8 cellular contexts compared by ENCODE assay signal in genomic region chr7:123748171-123748733, GRCh38. TPM values are rescaled to one million over a fixed set of nuclear protein-coding genes. Genes with fewer than 3 reads are reported as not detected.
DNase-seq lines count a peak whose midpoint lies in the region; ATAC-seq and TF ChIP-seq lines count a peak whose summit lies in the region.

No MANE protein-coding gene starts in this region.

- CTCF ChIA-PET in OCI-LY7 (lab: Charles Lee; ENCODE audit: unreplicated experiment): no interaction called here

- H3K27ac ChIP-seq in OCI-LY7 (ENCODE audit: low read depth, low read length, poor library complexity, severe bottlenecking) (peak overlapping the region; percentile 82), angular gyrus (ENCODE audit: low read depth, low read length) (peak overlapping the region; percentile 96), right atrium auricular region (peak overlapping the region; percentile 99)

- H3K4me3 ChIP-seq in OCI-LY7 (ENCODE audit: low read depth, low read length, poor library complexity, severe bottlenecking) (peak overlapping the region; percentile 98), right atrium auricular region (peak overlapping the region; percentile 92 to 95)

- H3K36me3 Mint-ChIP-seq in progenitor cell of endocrine pancreas (ENCODE audit: insufficient read depth): no peaks in the 10 kb centered on the region

- intact Hi-C loops in OCI-LY7 (cut with micrococcal nuclease; ENCODE audit: unreplicated experiment): loop anchor here (2.0 to 10.0 kb wide), 3 partner anchors 191 to 1177 kb away; partner anchors contain the start of genes IQUB, NDUFA5 and POT1

- no peaks in the 10 kb centered on the region for H3K9me2 ChIP-seq in OCI-LY7 (ENCODE audit: insufficient read depth, low read length)

- H3K4me1 Mint-ChIP-seq in progenitor cell of endocrine pancreas (ENCODE audit: low read depth): peaks cover 52% of the 10 kb centered on the region

- peak overlapping the region; percentile 92 for H3K4me2 ChIP-seq in OCI-LY7 (ENCODE audit: low read length)

- peaks cover 8% of the 10 kb centered on the region; the same call in 1 of the 2 replicates for H3K36me3 ChIP-seq in OCI-LY7 (ENCODE audit: insufficient read depth, low read length)
- no peaks in the 10 kb centered on the region for H3K36me3 ChIP-seq in right atrium auricular region

- BruUV-seq in OCI-LY7 (replicated peaks; lab: Mats Ljungman, UMichigan): no TSS peak

- H3K4me3 Mint-ChIP-seq in progenitor cell of endocrine pancreas (ENCODE audit: low read depth): peak overlapping the region; percentile 99

- POLR2A ChIA-PET in OCI-LY7 (lab: Charles Lee): interaction anchor here (0.6 to 1.8 kb wide), 14 partner anchors 9 to 55 kb away, joined by 3 to 11 read pairs (median 4); no protein-coding TSS in a partner anchor

- no peaks in the 10 kb centered on the region for H3K9me3 Mint-ChIP-seq in progenitor cell of endocrine pancreas (ENCODE audit: low read depth)

- DNase-seq in A172 (ENCODE audit: low spot score) (peak; percentile 19), OCI-LY7 (ENCODE audit: low spot score) (peak; percentile 62), right atrium auricular region (ENCODE audit: low spot score) (peak; percentile 63), progenitor cell of endocrine pancreas (ENCODE audit: low spot score, unreplicated experiment) (peak; percentile 34), mesenteric fat pad (ENCODE audit: low spot score) (no peak)

- no peaks in the 10 kb centered on the region for H3K9me3 ChIP-seq in OCI-LY7 (ENCODE audit: low read length)
- no peaks in the 10 kb centered on the region for H3K9me3 ChIP-seq in right atrium auricular region

- peaks cover 71% of the 10 kb centered on the region for H3K79me2 ChIP-seq in OCI-LY7 (ENCODE audit: insufficient read depth, low read depth, low read length)

- peaks cover 39% of the 10 kb centered on the region for H3K4me1 ChIP-seq in OCI-LY7 (ENCODE audit: insufficient read depth, low read length, poor library complexity, severe bottlenecking)
- H3K4me1 ChIP-seq in right atrium auricular region: peaks cover 0 to 64% of the 10 kb centered on the region in 2 donors

- no peaks in the 10 kb centered on the region for H3K27me3 ChIP-seq in right atrium auricular region

- H3K27me3 Mint-ChIP-seq in progenitor cell of endocrine pancreas: no peaks in the 10 kb centered on the region

- H2AFZ ChIP-seq in OCI-LY7 (ENCODE audit: low read length): peak overlapping the region; percentile 86

- peaks cover 47% of the 10 kb centered on the region for H4K20me1 ChIP-seq in OCI-LY7 (ENCODE audit: insufficient read depth, low read length)

- H3K27ac Mint-ChIP-seq in progenitor cell of endocrine pancreas: peak overlapping the region; percentile 99

- ATAC-seq in GM18502 (IDR thresholded peaks at IDR 0.05; ENCODE audit: poor library complexity, unreplicated experiment) (peak; percentile 14), HG02973 (IDR thresholded peaks at IDR 0.05; ENCODE audit: unreplicated experiment) (peak; percentile 20)

- TF ChIP-seq CTCF in OCI-LY7 (conservative IDR thresholded peaks at IDR 0.05; ENCODE audit: low read length) (no peak), right atrium auricular region (IDR thresholded peaks at IDR 0.05) (no peak), progenitor cell of endocrine pancreas (IDR thresholded peaks at IDR 0.05; ENCODE audit: unreplicated experiment) (peak; percentile 26)

RNA-seq across cellular contexts. Expression of gene WASL, which starts 0.6 kb away (rescaled TPM):
- 12.1 and 12.4 TPM in 2 replicates for total RNA-seq in A172 (2014; rRNA removed; shearing (Covaris generic))
- 3.4 and 4.4 TPM in 2 replicates for total RNA-seq in OCI-LY7 (2014; rRNA removed; shearing (Covaris generic))
- total RNA-seq in OCI-LY7 (2022): 6.3 and 7.2 TPM in 2 replicates
- total RNA-seq in right atrium auricular region: 10 to 100 TPM; 20.9 to 24.7 TPM
- total RNA-seq in progenitor cell of endocrine pancreas: 38.0 and 38.2 TPM in 2 replicates
- total RNA-seq in mesenteric fat pad: 35.0 TPM
